Comparison of ENCODE assay signal across 8 cellular contexts in the genomic region with DNA sequence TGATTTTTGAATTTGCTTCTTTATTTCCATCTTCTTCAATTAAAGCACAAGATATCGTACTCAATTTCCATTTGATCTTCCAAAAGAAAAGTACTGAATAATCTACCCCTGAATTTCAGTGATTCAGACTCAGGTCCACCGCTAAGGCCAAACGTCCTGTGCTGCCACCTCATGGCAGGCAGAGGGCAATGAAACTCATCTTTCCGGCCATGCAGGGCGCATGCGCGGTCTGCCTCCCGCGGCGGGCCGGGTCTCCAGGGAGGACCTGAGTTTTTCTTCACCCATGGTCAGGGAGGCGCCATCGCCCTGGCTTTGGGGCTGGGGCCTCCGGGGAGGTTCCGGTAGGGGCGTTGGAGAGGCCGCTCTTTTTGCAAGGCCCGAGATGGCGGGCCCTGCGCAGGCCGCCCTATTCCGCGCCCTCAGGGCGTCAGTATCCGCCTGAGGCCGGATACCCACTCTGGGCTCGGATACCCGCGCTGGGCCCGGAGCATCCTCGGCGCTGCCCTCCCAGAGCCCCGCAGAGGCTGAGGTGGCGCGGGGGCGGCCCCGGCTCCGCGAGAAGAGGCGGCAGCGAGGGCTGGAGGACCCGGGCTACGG. TPM values are rescaled to one million over a fixed set of nuclear protein-coding genes. Genes with fewer than 3 reads are reported as not detected.
DNase-seq lines count a peak whose midpoint lies in the region; ATAC-seq, FAIRE-seq and TF ChIP-seq lines count a peak whose summit lies in the region.
"Not testable (repeated sequence)": the region's sequence is repeated elsewhere in the genome, so short reads cannot be mapped to it uniquely, and the experiment has no call there.

No MANE protein-coding gene starts in this region.

- FAIRE-seq in RCC 7860 (lab: Jason Lieb, UNC), result not testable (repeated sequence)

- peak overlapping the region; percentile 41; the same call in 1 of the 2 replicates for H3K4me2 ChIP-seq in MM.1S (ENCODE audit: low read depth, low read length)

- H3K9me2 ChIP-seq in MM.1S (replicated peaks; ENCODE audit: insufficient read depth, low read length), result not testable (repeated sequence)

- H3K9me3 ChIP-seq in MM.1S (replicated peaks; ENCODE audit: insufficient read depth, low read length); ectodermal cell (ENCODE audit: control insufficient read depth, low read length); skeletal muscle tissue (ENCODE audit: control insufficient read depth in 3 of 3, low read length in 3 of 3): not testable (repeated sequence)

- not testable (repeated sequence) for H3K27me3 ChIP-seq in GM06990 (replicated peaks; ENCODE audit: control insufficient read depth, insufficient read depth, low read length); MM.1S (replicated peaks; ENCODE audit: insufficient read depth, low read length); ectodermal cell (ENCODE audit: control insufficient read depth, insufficient read depth, low read length, poor library complexity, severe bottlenecking); skeletal muscle tissue (ENCODE audit: control insufficient read depth in 3 of 3, insufficient read depth in 3 of 3, low read length in 3 of 3)

- peak; percentile 45 for ATAC-seq in left colon

- not testable (repeated sequence) for H3K79me2 ChIP-seq in MM.1S (ENCODE audit: low read length)

- H3F3A ChIP-seq in MM.1S (ENCODE audit: insufficient read depth, low read length), result not testable (repeated sequence)

- H3K27ac ChIP-seq in MM.1S (ENCODE audit: low read length); ectodermal cell (ENCODE audit: insufficient read depth, low read depth, low read length, poor library complexity, severe bottlenecking); skeletal muscle tissue (ENCODE audit: low read depth, low read length); urinary bladder (ENCODE audit: low read depth): not testable (repeated sequence)

- H4K20me1 ChIP-seq in MM.1S (ENCODE audit: insufficient read depth, low read length), result not testable (repeated sequence)

- not testable (repeated sequence) for H3K36me3 ChIP-seq in GM06990 (ENCODE audit: control insufficient read depth, insufficient read depth, low read length); MM.1S (replicated peaks; ENCODE audit: insufficient read depth, low read length); ectodermal cell (ENCODE audit: control insufficient read depth, insufficient read depth, low read length); skeletal muscle tissue (ENCODE audit: control insufficient read depth in 3 of 3, insufficient read depth in 3 of 3, low read length in 3 of 3); urinary bladder (ENCODE audit: insufficient read depth)

- DNase-seq in GM06990 (ENCODE audit: extremely low read depth, insufficient read length) (peak; percentile 76), MM.1S (peak; percentile 60), RCC 7860 (ENCODE audit: low spot score) (peak; percentile 47), activated T-cell treated with anti-CD3 and anti-CD28 coated beads for 24 hours (ENCODE audit: low read depth) (peak; percentile 53), left colon (peak; percentile 68 to 72)

- 0 out of 2 replicates have a peak overlapping the region, but pooled peaks have one; percentile 51 for H2AFZ ChIP-seq in MM.1S (ENCODE audit: low read length)

- H3K4me1 ChIP-seq in MM.1S (ENCODE audit: low read length); ectodermal cell (ENCODE audit: control insufficient read depth, insufficient read depth, low read length); skeletal muscle tissue (ENCODE audit: control insufficient read depth in 3 of 3, insufficient read depth in 3 of 3, low read length in 3 of 3); urinary bladder (ENCODE audit: insufficient read depth): not testable (repeated sequence)

- WGBS in ectodermal cell, 2 experiments, result 6 to 10% methylated on average over 43 of the region's 43 CpGs
- under 1% methylated on average over 41 of the region's 43 CpGs for WGBS in urinary bladder

- peak; percentile 59 for TF ChIP-seq CTCF in GM06990 (IDR thresholded peaks at IDR 0.05; ENCODE audit: insufficient read depth, low read length, poor library complexity, severe bottlenecking)
- TF ChIP-seq CTCF in MM.1S (IDR thresholded peaks at IDR 0.05; ENCODE audit: low read length), result peak; percentile 53

- intact Hi-C loops in left colon (cut with DNase I, micrococcal nuclease), result not testable (repeated sequence)

- H3K4me3 ChIP-seq in GM06990 (replicated peaks; ENCODE audit: low read depth, low read length) (peak overlapping the region; percentile 63), MM.1S (ENCODE audit: low read length) (peak overlapping the region; percentile 60), ectodermal cell (ENCODE audit: insufficient read depth, low read depth, low read length) (peak overlapping the region; percentile 46), skeletal muscle tissue (ENCODE audit: low read length in 3 of 3) (peak overlapping the region; percentile 62 to 69 (median 64)), urinary bladder (ENCODE audit: low read depth, low read length) (peak overlapping the region; percentile 57)

- peak overlapping the region; percentile 59; the same call in 1 of the 2 replicates for H3K9ac ChIP-seq in MM.1S (ENCODE audit: low read length)
- peak overlapping the region; percentile 43 to 66 (median 62) for H3K9ac ChIP-seq in skeletal muscle tissue (ENCODE audit: low read depth in 1 of 3, low read length in 3 of 3)

RNA-seq across cellular contexts. Expression of a gene that starts 23.3 kb away (rescaled TPM):
- not detected for polyA plus RNA-seq in ectodermal cell (2013, experiment 1 of 4)
- not detected for polyA plus RNA-seq in ectodermal cell (2013, experiment 2 of 4)
- not detected for polyA plus RNA-seq in ectodermal cell (2013, experiment 3 of 4)
- polyA plus RNA-seq in ectodermal cell (2013, experiment 4 of 4), result not detected
- total RNA-seq in left colon, result not detected
- total RNA-seq in skeletal muscle tissue, result not detected
- not detected for total RNA-seq in urinary bladder
- not detected for polyA plus RNA-seq in urinary bladder

RNA-seq across cellular contexts. Expression of a gene that starts 47.3 kb away (rescaled TPM):
- polyA plus RNA-seq in ectodermal cell (2013, experiment 1 of 4), result not detected
- polyA plus RNA-seq in ectodermal cell (2013, experiment 2 of 4), result 0.12 TPM
- polyA plus RNA-seq in ectodermal cell (2013, experiment 3 of 4), result not detected
- not detected for polyA plus RNA-seq in ectodermal cell (2013, experiment 4 of 4)
- total RNA-seq in left colon, result under 1 TPM; 0.11 to 0.49 TPM
- total RNA-seq in skeletal muscle tissue, result 0.52 TPM
- not detected for total RNA-seq in urinary bladder
- polyA plus RNA-seq in urinary bladder, result 0.16 TPM

RNA-seq across cellular contexts. Expression of a gene that starts 56.7 kb away (rescaled TPM):
- 1.4 TPM for polyA plus RNA-seq in ectodermal cell (2013, experiment 1 of 4)
- polyA plus RNA-seq in ectodermal cell (2013, experiment 2 of 4), result 0.59 TPM
- not detected for polyA plus RNA-seq in ectodermal cell (2013, experiment 3 of 4)
- 0.45 TPM for polyA plus RNA-seq in ectodermal cell (2013, experiment 4 of 4)
- total RNA-seq in left colon (1 to 10 TPM in 1 of 2 donors, under 1 TPM in 1; 0.70 to 1.3 TPM), skeletal muscle tissue (not detected), urinary bladder (2.1 TPM)
- polyA plus RNA-seq in urinary bladder, result 2.6 TPM
